In genomic region chr11:12800032-12800671, GRCh38 we compare ENCODE assay signal across 10 cellular contexts.
DNase-seq lines count a peak whose midpoint lies in the region; ATAC-seq and TF ChIP-seq lines count a peak whose summit lies in the region.
"Had no signal": no experiment of that assay in that cellular context is flagged by ENCODE, and none has a peak within 500 bp of the region (broad histone marks: within the 10 kb centered on the region; RNA-seq: fewer than 3 reads in every experiment).

No MANE protein-coding gene starts in this region.

- H3K27me3 ChIP-seq in ACC112 (ENCODE audit: insufficient read depth, low read length) (no peaks in the 10 kb centered on the region), IMR-90 (ENCODE audit: control insufficient read depth, insufficient read depth, low read length) (no peaks in the 10 kb centered on the region), body of pancreas (no peaks in the 10 kb centered on the region), left lung (peaks cover 0 to 6% of the 10 kb centered on the region in 2 donors)

- H3K27ac ChIP-seq in ACC112 (ENCODE audit: low read depth, low read length) (peak overlapping the region; percentile 62), IMR-90 (ENCODE audit: insufficient read depth, low read length) (no peak overlapping the region), body of pancreas (peak overlapping the region; percentile 4 to 89 (median 83)), left lung (peak overlapping the region; percentile 24 to 28)

- H4K8ac ChIP-seq in IMR-90 (ENCODE audit: low read depth in 2 of 2, low read length in 2 of 2), result peak overlapping the region in 1 of 2 experiments; percentile 25; a peak in 2 of 4 replicates

- peaks cover 49% of the 10 kb centered on the region for H3K4me1 ChIP-seq in ACC112 (ENCODE audit: control insufficient read depth, insufficient read depth, low read length, unreplicated experiment)
- peaks cover 34% of the 10 kb centered on the region for H3K4me1 ChIP-seq in IMR-90 (ENCODE audit: control insufficient read depth, insufficient read depth, low read length)
- peaks cover 74% of the 10 kb centered on the region for H3K4me1 ChIP-seq in body of pancreas
- peaks cover 16 to 20% of the 10 kb centered on the region in 2 donors for H3K4me1 ChIP-seq in left lung

- H4K91ac ChIP-seq in IMR-90 (ENCODE audit: insufficient read depth, low read depth, low read length), result peak overlapping the region; percentile 40; the same call in 1 of the 2 replicates

- 0 out of 2 replicates have a peak overlapping the region, but pooled peaks have one; percentile 2 for H3K4me3 ChIP-seq in ACC112 (ENCODE audit: low read depth, low read length)
- no peak overlapping the region for H3K4me3 ChIP-seq in IMR-90 (ENCODE audit: insufficient read depth, low read depth, low read length)
- no peak overlapping the region for H3K4me3 ChIP-seq in body of pancreas
- no peak overlapping the region for H3K4me3 ChIP-seq in left lung

- H3K14ac ChIP-seq in IMR-90 (replicated peaks; ENCODE audit: low read depth, low read length), result 0 out of 2 replicates have a peak overlapping the region, but pooled peaks have one; percentile 51

- H2BK120ac ChIP-seq in IMR-90 (ENCODE audit: low read depth, low read length), result no peak overlapping the region; the same call in 1 of the 2 replicates

- no peak overlapping the region for H3K4me3 Mint-ChIP-seq in activated T-cell treated with anti-CD3 and anti-CD28 coated beads, Interleukin-2, amount 50 U/mL, for 24 hours
- H3K4me3 Mint-ChIP-seq: central memory CD8-positive, alpha-beta T cell; IgD-negative memory B cell had no signal

- H3K23ac ChIP-seq in IMR-90 (ENCODE audit: low read depth, low read length), result peak overlapping the region; percentile 60; the same call in 1 of the 2 replicates

- TF ChIP-seq CTCF in IMR-90 (conservative IDR thresholded peaks at IDR 0.05; ENCODE audit: low read depth, low read length), result no peak
- peak in 1 of 7 experiments; percentile 4 for TF ChIP-seq CTCF in body of pancreas (IDR thresholded peaks at IDR 0.05)
- no peak for TF ChIP-seq CTCF in left lung (IDR thresholded peaks at IDR 0.05)

- in situ Hi-C loops in IMR-90 (cut with MboI; ENCODE audit: low sequenced_read_pairs), result no loop called here

- H2BK20ac ChIP-seq in IMR-90 (ENCODE audit: low read depth, low read length), result peak overlapping the region; percentile 12; the same call in 1 of the 2 replicates

- H3K4me1 Mint-ChIP-seq in activated T-cell treated with anti-CD3 and anti-CD28 coated beads, Interleukin-2, amount 50 U/mL, for 24 hours (ENCODE audit: low read depth), result no peaks in the 10 kb centered on the region
- H3K4me1 Mint-ChIP-seq: central memory CD8-positive, alpha-beta T cell; IgD-negative memory B cell had no signal

- peaks cover 51 to 95% of the 10 kb centered on the region in 2 experiments for H3K79me1 ChIP-seq in IMR-90 (ENCODE audit: low read depth in 1 of 2, low read length in 2 of 2)

- peak overlapping the region; percentile 7; the same call in 1 of the 2 replicates for H3K18ac ChIP-seq in IMR-90 (ENCODE audit: low read depth, low read length)

- peaks cover 46% of the 10 kb centered on the region for H3K9me1 ChIP-seq in IMR-90 (ENCODE audit: insufficient read depth, low read length)

- H3K4me2 ChIP-seq in IMR-90 (ENCODE audit: low read depth, low read length), result peak overlapping the region; percentile 3

- H3K56ac ChIP-seq in IMR-90 (ENCODE audit: extremely low read depth, insufficient read depth, low read length), result no peak overlapping the region

- ATAC-seq in IMR-90 (ENCODE audit: low read depth) (peak; percentile 72), body of pancreas (peak; percentile 70), left lung (peak; percentile 74), HG03460 (IDR thresholded peaks at IDR 0.05; ENCODE audit: unreplicated experiment) (no peak)

- POLR2A ChIA-PET in IMR-90 (lab: Charles Lee; ENCODE audit: unreplicated experiment), result interaction anchor here (0.6 kb wide), 1 partner anchor 8 kb away, joined by 3 read pairs; no protein-coding TSS in a partner anchor

- peaks cover 60% of the 10 kb centered on the region for H3K27me3 Mint-ChIP-seq in activated T-cell treated with anti-CD3 and anti-CD28 coated beads, Interleukin-2, amount 50 U/mL, for 24 hours

- H4K20me1 ChIP-seq in IMR-90 (ENCODE audit: insufficient read depth, low read length), result peaks cover 88% of the 10 kb centered on the region

- TF ChIP-seq RAD21 in IMR-90 (IDR thresholded peaks at IDR 0.05; ENCODE audit: low read length), result peak; percentile 27; the same call in 1 of the 2 replicates

- peaks cover 88% of the 10 kb centered on the region for H3K79me2 ChIP-seq in ACC112 (ENCODE audit: control insufficient read depth, insufficient read depth, low read length, unreplicated experiment)

- no peak overlapping the region for H2AFZ ChIP-seq in ACC112 (ENCODE audit: low read length, unreplicated experiment)
- H2AFZ ChIP-seq in IMR-90 (replicated peaks; ENCODE audit: low read length, poor library complexity), result no peak overlapping the region

- no peaks in the 10 kb centered on the region for H3K9me3 Mint-ChIP-seq in activated T-cell treated with anti-CD3 and anti-CD28 coated beads, Interleukin-2, amount 50 U/mL, for 24 hours
- H3K9me3 Mint-ChIP-seq: central memory CD8-positive, alpha-beta T cell had no signal

- intact Hi-C loops in IMR-90 (cut with micrococcal nuclease) (loop anchor here (5.0 kb wide), 1 partner anchor 513 kb away; no protein-coding TSS in a partner anchor), body of pancreas (cut with DNase I) (no loop called here), left lung (cut with DNase I) (loop anchor here in 1 of 2 donors (10.0 kb wide), 1 partner anchor 115 kb away; no protein-coding TSS in a partner anchor)

- no peak overlapping the region for H2BK5ac ChIP-seq in IMR-90 (ENCODE audit: low read depth, low read length, poor library complexity, severe bottlenecking)

- peak overlapping the region; percentile 51; the same call in 1 of the 2 replicates for H2AK5ac ChIP-seq in IMR-90 (ENCODE audit: low read depth, low read length)

- CTCF ChIA-PET in IMR-90 (lab: Yijun Ruan, JAX), result interaction anchor here (1.0 to 1.4 kb wide), 2 partner anchors 28 to 89 kb away, joined by 3 read pairs; no protein-coding TSS in a partner anchor

- H3K36me3 ChIP-seq in ACC112 (ENCODE audit: insufficient read depth, low read length) (peaks cover 8% of the 10 kb centered on the region), IMR-90 (ENCODE audit: control insufficient read depth, insufficient read depth, low read length) (peaks cover 12% of the 10 kb centered on the region), body of pancreas (replicated peaks in 1 of 2; ENCODE audit: insufficient read depth in 1 of 2, low read depth in 2 of 2) (no peaks in the 10 kb centered on the region), left lung (no peaks in the 10 kb centered on the region)

- no peak overlapping the region for H2BK15ac ChIP-seq in IMR-90 (ENCODE audit: low read depth, low read length)

- no peaks in the 10 kb centered on the region for H3K9me3 ChIP-seq in IMR-90 (ENCODE audit: control insufficient read depth, insufficient read depth, low read length)
- no peaks in the 10 kb centered on the region for H3K9me3 ChIP-seq in body of pancreas
- H3K9me3 ChIP-seq in left lung, result no peaks in the 10 kb centered on the region

- peak overlapping the region; percentile 42; the same call in 1 of the 2 replicates for H3K4ac ChIP-seq in IMR-90 (ENCODE audit: low read depth, low read length)

- H4K5ac ChIP-seq in IMR-90 (ENCODE audit: low read depth, low read length), result no peak overlapping the region

- no peak overlapping the region for H2AK9ac ChIP-seq in IMR-90 (replicated peaks; ENCODE audit: low read depth, low read length, poor library complexity)

- DNase-seq in IMR-90, result peak; percentile 81
- DNase-seq in body of pancreas, result peak; percentile 62 to 85 (median 74)
- DNase-seq in left lung, result no peak
- no peak for DNase-seq in activated T-cell treated with anti-CD3 and anti-CD28 coated beads, Interleukin-2, amount 50 U/mL, for 24 hours
- DNase-seq in OCI-M1 (lab: John Stamatoyannopoulos, UW), result no peak
- no peak for DNase-seq in OCI-M2 (lab: John Stamatoyannopoulos, UW; ENCODE audit: unreplicated experiment)

- H3K36me3 Mint-ChIP-seq in activated T-cell treated with anti-CD3 and anti-CD28 coated beads, Interleukin-2, amount 50 U/mL, for 24 hours (ENCODE audit: low read depth), result no peaks in the 10 kb centered on the region

- H3K27ac Mint-ChIP-seq in activated T-cell treated with anti-CD3 and anti-CD28 coated beads, Interleukin-2, amount 50 U/mL, for 24 hours, result no peak overlapping the region
- H3K27ac Mint-ChIP-seq: IgD-negative memory B cell had no signal

- TF ChIP-seq POLR2A in IMR-90 (IDR thresholded peaks at IDR 0.05; ENCODE audit: low read depth, low read length), result no peak
- TF ChIP-seq POLR2A in body of pancreas (IDR thresholded peaks at IDR 0.05), result peak in 2 of 3 donors; percentile 44 to 47

- dilution Hi-C loops in IMR-90 (cut with HindIII; ENCODE audit: low sequenced_read_pairs, unreplicated experiment), result no loop called here

- WGBS in IMR-90 (ENCODE audit: extremely low coverage in 2 of 2, insufficient read length in 1 of 2), 2 experiments, result 36% methylated on average over 5 of the region's 8 CpGs; no CpG with 5 or more reads in 1 of the 2 experiments
- 5 to 6% methylated on average over 8 of the region's 8 CpGs for WGBS in body of pancreas, 2 donors

- no TSS peak for BruUV-seq in IMR-90 (replicated peaks; lab: Mats Ljungman, UMichigan)

- no peak overlapping the region for H3K9ac ChIP-seq in IMR-90 (ENCODE audit: low read depth, low read length)

TF ChIP-seq in IMR-90, 13 proteins besides CTCF, POLR2A, EP300 and RAD21 (continues in another document):
- TF ChIP-seq RCOR1 (IDR thresholded peaks at IDR 0.05; ENCODE audit: insufficient replicate concordance, low read length) (no peak), CHD1 (IDR thresholded peaks at IDR 0.05; ENCODE audit: low read depth, low read length) (no peak), FOS (IDR thresholded peaks at IDR 0.05; ENCODE audit: low read depth, low read length) (peak; percentile 70), RFX5 (IDR thresholded peaks at IDR 0.05; ENCODE audit: low read depth, low read length) (no peak), SMC3 (IDR thresholded peaks at IDR 0.05; ENCODE audit: low read depth, low read length) (no peak), MAFK (IDR thresholded peaks at IDR 0.05; ENCODE audit: low read depth, low read length) (no peak), MAZ (IDR thresholded peaks at IDR 0.05; ENCODE audit: borderline replicate concordance, low read depth, low read length) (no peak), CEBPB (IDR thresholded peaks at IDR 0.05; ENCODE audit: low read depth, low read length) (no peak), MXI1 (IDR thresholded peaks at IDR 0.05; ENCODE audit: borderline replicate concordance, low read depth, low read length) (no peak)
- TF ChIP-seq, protein P1, sequence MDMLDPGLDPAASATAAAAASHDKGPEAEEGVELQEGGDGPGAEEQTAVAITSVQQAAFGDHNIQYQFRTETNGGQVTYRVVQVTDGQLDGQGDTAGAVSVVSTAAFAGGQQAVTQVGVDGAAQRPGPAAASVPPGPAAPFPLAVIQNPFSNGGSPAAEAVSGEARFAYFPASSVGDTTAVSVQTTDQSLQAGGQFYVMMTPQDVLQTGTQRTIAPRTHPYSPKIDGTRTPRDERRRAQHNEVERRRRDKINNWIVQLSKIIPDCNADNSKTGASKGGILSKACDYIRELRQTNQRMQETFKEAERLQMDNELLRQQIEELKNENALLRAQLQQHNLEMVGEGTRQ (IDR thresholded peaks at IDR 0.05; ENCODE audit: low read depth, low read length), result no peak

Comparison
In these comparisons a context has a peak if more than half of its experiments do, and no peak if none do; other contexts are left out.
1. DNase-seq: peak in IMR-90 (single experiment) and body of pancreas (4 of 4); none in left lung (0 of 2), activated T-cell treated with anti-CD3 and anti-CD28 coated beads, Interleukin-2, amount 50 U/mL, for 24 hours (single experiment), OCI-M1 (single experiment) and OCI-M2 (single experiment).